ENCODE assay signal across 21 cellular contexts in the genomic region with DNA sequence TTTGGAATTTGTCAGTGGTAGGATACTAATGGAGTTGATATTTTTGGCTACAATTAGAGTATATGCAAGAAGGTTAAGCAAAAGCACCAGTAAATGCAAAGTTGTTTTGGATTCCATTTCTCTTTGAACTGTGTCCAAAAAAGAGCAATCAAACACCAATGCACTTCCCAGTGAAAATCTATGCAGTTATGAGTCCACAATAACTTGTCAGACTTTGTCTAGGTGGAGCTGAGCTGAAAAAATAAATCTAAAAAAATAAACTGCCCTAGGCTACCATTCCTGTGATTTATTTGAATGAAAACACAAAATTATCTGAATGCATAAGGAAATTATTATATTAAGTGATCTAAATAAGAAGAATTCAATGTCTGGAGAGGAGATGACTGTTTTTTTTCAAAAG. TPM values are rescaled to one million over a fixed set of nuclear protein-coding genes. Genes with fewer than 3 reads are reported as not detected.
A peak's percentile ranks its signal among the peaks of the same experiment; 100 is the strongest.
DNase-seq lines count a peak whose midpoint lies in the region; ATAC-seq, FAIRE-seq and TF ChIP-seq lines count a peak whose summit lies in the region.
"Had no signal": no experiment of that assay in that cellular context is flagged by ENCODE, and none has a peak within 500 bp of the region (broad histone marks: within the 10 kb centered on the region; RNA-seq: fewer than 3 reads in every experiment).

No MANE protein-coding gene starts in this region.

- POLR2A ChIA-PET in MCF 10A (lab: Yijun Ruan, JAX), result interaction anchor here (0.6 to 9.0 kb wide), 11 partner anchors 8 to 46 kb away, joined by 3 to 170 read pairs (median 4); a partner anchor contains a TSS
- POLR2A ChIA-PET in activated CD8-positive, alpha-beta T cell treated with anti-CD3 and anti-CD28 coated beads, Interleukin-2, amount 10 ng/mL, durations not matched to agents 7 days and 5 days (lab: Charles Lee), result no interaction called here

- peak overlapping the region; percentile 97 for H3K27ac Mint-ChIP-seq in MCF 10A (ENCODE audit: low read depth, unreplicated experiment)
- no peak overlapping the region for H3K27ac Mint-ChIP-seq in activated CD8-positive, alpha-beta T cell treated with anti-CD3 and anti-CD28 coated beads, Interleukin-2, amount 10 ng/mL, durations not matched to agents 7 days and 5 days
- H3K27ac Mint-ChIP-seq: CD14-positive monocyte; CD4-positive, alpha-beta memory T cell had no signal

- peak; percentile 70 for FAIRE-seq in endometrium (lab: Jason Lieb, UNC)
- FAIRE-seq: A549, GM12892, GM18507, HepG2 had no signal

- no peak overlapping the region for H3K4me3 Mint-ChIP-seq in MCF 10A (ENCODE audit: unreplicated experiment)
- H3K4me3 Mint-ChIP-seq in activated CD8-positive, alpha-beta T cell treated with anti-CD3 and anti-CD28 coated beads, Interleukin-2, amount 10 ng/mL, durations not matched to agents 7 days and 5 days, result no peak overlapping the region
- H3K4me3 Mint-ChIP-seq: CD14-positive monocyte; CD4-positive, alpha-beta memory T cell had no signal

- H3K4me3 ChIP-seq in breast epithelium (no peak overlapping the region), HAP-1 (no peak overlapping the region)
- H3K4me3 ChIP-seq: A549, BLaER1 had no signal

- H3K9me3 ChIP-seq in breast epithelium (no peaks in the 10 kb centered on the region), HAP-1 (no peaks in the 10 kb centered on the region)
- H3K9me3 ChIP-seq: A549, BLaER1 had no signal

- CTCF ChIA-PET in MCF 10A (lab: Yijun Ruan, JAX), result interaction anchor here (0.5 to 0.6 kb wide), 3 partner anchors 28 to 50 kb away, joined by 3 read pairs; no protein-coding TSS in a partner anchor
- CTCF ChIA-PET in activated CD8-positive, alpha-beta T cell treated with anti-CD3 and anti-CD28 coated beads, Interleukin-2, amount 10 ng/mL, durations not matched to agents 7 days and 5 days (lab: Charles Lee), result no interaction called here

- no peaks in the 10 kb centered on the region for H3K36me3 ChIP-seq in breast epithelium
- H3K36me3 ChIP-seq in HAP-1 (replicated peaks), result no peaks in the 10 kb centered on the region
- H3K36me3 ChIP-seq: BLaER1 had no signal

- ATAC-seq in left colon, result peak; percentile 66
- ATAC-seq in activated CD8-positive, alpha-beta T cell treated with anti-CD3 and anti-CD28 coated beads, Interleukin-2, amount 10 ng/mL, durations not matched to agents 7 days and 5 days, result no peak
- ATAC-seq: A549, HepG2 had no signal

- TF ChIP-seq POLR2A in breast epithelium (IDR thresholded peaks at IDR 0.05), result no peak

- TF ChIP-seq CTCF in MCF 10A (IDR thresholded peaks at IDR 0.05; ENCODE audit: unreplicated experiment) (no peak), breast epithelium (IDR thresholded peaks at IDR 0.05) (no peak)

- H3K9me3 Mint-ChIP-seq in MCF 10A (ENCODE audit: unreplicated experiment), result no peaks in the 10 kb centered on the region
- no peaks in the 10 kb centered on the region for H3K9me3 Mint-ChIP-seq in activated CD8-positive, alpha-beta T cell treated with anti-CD3 and anti-CD28 coated beads, Interleukin-2, amount 10 ng/mL, durations not matched to agents 7 days and 5 days (ENCODE audit: insufficient read depth)
- H3K9me3 Mint-ChIP-seq: CD14-positive monocyte; CD4-positive, alpha-beta memory T cell had no signal

- no peaks in the 10 kb centered on the region for H3K36me3 Mint-ChIP-seq in MCF 10A (ENCODE audit: insufficient read depth, unreplicated experiment)
- H3K36me3 Mint-ChIP-seq in activated CD8-positive, alpha-beta T cell treated with anti-CD3 and anti-CD28 coated beads, Interleukin-2, amount 10 ng/mL, durations not matched to agents 7 days and 5 days (ENCODE audit: low read depth), result no peaks in the 10 kb centered on the region
- H3K36me3 Mint-ChIP-seq: CD14-positive monocyte; CD4-positive, alpha-beta memory T cell had no signal

- no peaks in the 10 kb centered on the region for H3K27me3 Mint-ChIP-seq in MCF 10A (ENCODE audit: insufficient read depth, unreplicated experiment)
- H3K27me3 Mint-ChIP-seq in activated CD8-positive, alpha-beta T cell treated with anti-CD3 and anti-CD28 coated beads, Interleukin-2, amount 10 ng/mL, durations not matched to agents 7 days and 5 days (ENCODE audit: low read depth), result peaks cover 2% of the 10 kb centered on the region
- H3K27me3 Mint-ChIP-seq: CD4-positive, alpha-beta memory T cell had no signal

- intact Hi-C loops in MCF 10A (cut with micrococcal nuclease) (loop anchor here (1.0 kb wide), 1 partner anchor 37 kb away; a partner anchor contains a TSS), breast epithelium (cut with DNase I; ENCODE audit: low total_unique reads) (no loop called here), left colon (cut with DNase I, micrococcal nuclease) (no loop called here)

- no peaks in the 10 kb centered on the region for H3K4me1 ChIP-seq in breast epithelium
- no peaks in the 10 kb centered on the region for H3K4me1 ChIP-seq in HAP-1
- H3K4me1 ChIP-seq: A549 had no signal

- no peak for DNase-seq in MCF 10A (ENCODE audit: unreplicated experiment)
- no peak for DNase-seq in breast epithelium (ENCODE audit: low spot score in 2 of 2)
- DNase-seq in left colon, result no peak
- DNase-seq in NCI-H1092 treated with DMSO at 0.1 percent for 48 hours (lab: John Stamatoyannopoulos, UW), result no peak
- no peak for DNase-seq in activated CD8-positive, alpha-beta T cell treated with anti-CD3 and anti-CD28 coated beads, Interleukin-2, amount 10 ng/mL, durations not matched to agents 7 days and 5 days
- DNase-seq in superior temporal gyrus (ENCODE audit: extremely low spot score), result no peak
- DNase-seq in HAP-1 (ENCODE audit: low spot score in 2 of 2), result no peak
- DNase-seq: CD4-positive, alpha-beta memory T cell; DMS153; DMS79; GDM1; GOT3; H7 had no signal

- in situ Hi-C loops in HAP-1 (cut with MboI; ENCODE audit: low sequenced_read_pairs), result no loop called here

- H3K27ac ChIP-seq in breast epithelium, result no peak overlapping the region
- H3K27ac ChIP-seq: 22Rv1, A549, BLaER1 had no signal

- no peaks in the 10 kb centered on the region for H3K27me3 ChIP-seq in breast epithelium
- H3K27me3 ChIP-seq in HAP-1 (ENCODE audit: low read depth), result no peaks in the 10 kb centered on the region
- H3K27me3 ChIP-seq: BLaER1 had no signal

- peaks cover 27% of the 10 kb centered on the region for H3K4me1 Mint-ChIP-seq in MCF 10A (ENCODE audit: insufficient read depth, unreplicated experiment)
- H3K4me1 Mint-ChIP-seq in activated CD8-positive, alpha-beta T cell treated with anti-CD3 and anti-CD28 coated beads, Interleukin-2, amount 10 ng/mL, durations not matched to agents 7 days and 5 days (ENCODE audit: low read depth), result no peaks in the 10 kb centered on the region
- H3K4me1 Mint-ChIP-seq: CD14-positive monocyte; CD4-positive, alpha-beta memory T cell had no signal

- no TSS peak for BruUV-seq in MCF 10A (replicated peaks; lab: Mats Ljungman, UMichigan)

RNA-seq across cellular contexts. Expression of a gene that starts 37.0 kb away (rescaled TPM):
- total RNA-seq in MCF 10A (2022), result 1,402 and 1,878 TPM in 2 replicates
- 10 to 100 TPM in 2 of 3 donors, 1 to 10 TPM in 1; 3.4 to 89.1 (median 46.2) TPM for total RNA-seq in breast epithelium
- 10 to 100 TPM; 30.0 to 42.3 TPM for total RNA-seq in left colon
- total RNA-seq in activated CD8-positive, alpha-beta T cell treated with anti-CD3 and anti-CD28 coated beads, Interleukin-2, amount 10 ng/mL, durations not matched to agents 7 days and 5 days, result not detected
- total RNA-seq: H7 had no signal

RNA-seq across cellular contexts. Expression of a gene that starts 42.9 kb away (rescaled TPM):
- 28.3 and 34.0 TPM in 2 replicates for total RNA-seq in MCF 10A (2022)
- 1 to 10 TPM in 2 of 3 donors, under 1 TPM in 1; 0.80 to 7.6 (median 3.3) TPM for total RNA-seq in breast epithelium
- 1 to 10 TPM; 5.0 to 6.4 TPM for total RNA-seq in left colon
- total RNA-seq in activated CD8-positive, alpha-beta T cell treated with anti-CD3 and anti-CD28 coated beads, Interleukin-2, amount 10 ng/mL, durations not matched to agents 7 days and 5 days, result not detected
- total RNA-seq: CD4-positive, alpha-beta memory T cell; H7 had no signal

Comparison
In these comparisons a context has a peak if more than half of its experiments do, and no peak if none do; other contexts are left out.
1. RNA of a gene that starts 37.0 kb away (total RNA-seq): 1,402 to 1,878 TPM in MCF 10A; 3.4 to 89.1 TPM in breast epithelium, 30.0 to 42.3 TPM in left colon and not detected in activated CD8-positive, alpha-beta T cell treated with anti-CD3 and anti-CD28 coated beads, Interleukin-2, amount 10 ng/mL, durations not matched to agents 7 days and 5 days; every median in the first group is over 10 times any median in the second.